ENCODE assay signal across 8 cellular contexts in the genomic region with DNA sequence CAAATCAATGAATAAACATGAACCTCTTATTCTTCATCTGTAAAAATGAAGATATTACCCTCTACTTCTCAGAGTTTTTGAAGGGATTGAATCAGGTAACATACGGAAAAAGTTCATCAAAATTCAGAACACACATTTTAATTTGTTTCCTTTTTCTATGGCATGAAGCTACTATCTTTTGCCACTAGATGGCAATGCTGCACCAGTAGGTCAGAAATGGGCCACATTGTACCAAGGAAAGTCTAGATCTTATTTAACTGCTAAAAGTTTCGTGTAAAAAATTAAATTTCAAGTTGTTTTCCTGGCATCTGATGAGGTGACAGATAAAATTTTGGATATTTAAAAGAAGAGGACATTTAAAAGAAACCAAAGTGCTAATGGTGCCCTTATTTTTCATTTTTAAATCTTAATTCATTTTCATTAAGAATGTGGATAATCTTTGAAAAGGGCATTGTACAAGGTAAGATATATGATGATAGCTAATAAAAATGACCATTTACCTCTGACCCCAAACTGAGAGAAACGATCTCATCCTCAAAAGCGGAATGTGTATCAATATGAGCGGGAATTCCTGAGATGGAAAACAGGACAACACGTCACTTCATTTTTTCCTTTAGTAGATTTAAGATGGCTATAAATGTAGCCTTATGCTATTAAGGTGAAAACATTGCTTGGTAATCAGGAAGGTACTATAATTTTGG. TPM values are rescaled to one million over a fixed set of nuclear protein-coding genes. Genes with fewer than 3 reads are reported as not detected.
DNase-seq lines count a peak whose midpoint lies in the region; ATAC-seq and TF ChIP-seq lines count a peak whose summit lies in the region.

No MANE protein-coding gene starts in this region.

- no peaks in the 10 kb centered on the region for H3K36me3 ChIP-seq in kidney epithelial cell (ENCODE audit: control insufficient read depth, insufficient read depth, low read length)
- peaks cover 32% of the 10 kb centered on the region for H3K36me3 ChIP-seq in upper lobe of right lung

- in situ Hi-C loops in astrocyte of the spinal cord (cut with HindIII; ENCODE audit: low sequenced_read_pairs) = no loop called here

- no peak overlapping the region for H3K4me3 Mint-ChIP-seq in activated T-cell treated with anti-CD3 and anti-CD28 coated beads, Interleukin-2, amount 50 U/mL, for 24 hours

- no peak overlapping the region for H3K27ac Mint-ChIP-seq in activated T-cell treated with anti-CD3 and anti-CD28 coated beads, Interleukin-2, amount 50 U/mL, for 24 hours

- H3K9me3 ChIP-seq in upper lobe of right lung = no peaks in the 10 kb centered on the region

- TF ChIP-seq CTCF in astrocyte of the spinal cord (IDR thresholded peaks at IDR 0.05; ENCODE audit: low read depth, low read length) = peak; percentile 89
- peak; percentile 73 for TF ChIP-seq CTCF in kidney epithelial cell (IDR thresholded peaks at IDR 0.05; ENCODE audit: insufficient read depth, low read length, poor library complexity, severe bottlenecking)
- peak; percentile 84 for TF ChIP-seq CTCF in upper lobe of right lung (IDR thresholded peaks at IDR 0.05)

- H3K4me1 Mint-ChIP-seq in activated T-cell treated with anti-CD3 and anti-CD28 coated beads, Interleukin-2, amount 50 U/mL, for 24 hours (ENCODE audit: low read depth) = peaks cover 15% of the 10 kb centered on the region

- H3K4me3 ChIP-seq in astrocyte of the spinal cord (ENCODE audit: low read depth, low read length) (no peak overlapping the region), kidney epithelial cell (ENCODE audit: low read depth, low read length) (no peak overlapping the region), upper lobe of right lung (no peak overlapping the region)

- intact Hi-C loops in upper lobe of right lung (cut with DNase I) = no loop called here

- no peaks in the 10 kb centered on the region for H3K4me1 ChIP-seq in upper lobe of right lung

- no peaks in the 10 kb centered on the region for H3K27me3 Mint-ChIP-seq in activated T-cell treated with anti-CD3 and anti-CD28 coated beads, Interleukin-2, amount 50 U/mL, for 24 hours

- no peaks in the 10 kb centered on the region for H3K9me3 Mint-ChIP-seq in activated T-cell treated with anti-CD3 and anti-CD28 coated beads, Interleukin-2, amount 50 U/mL, for 24 hours

- ATAC-seq in upper lobe of right lung = peak; percentile 89

- H3K27ac ChIP-seq in upper lobe of right lung = peak overlapping the region; percentile 32

- H3K27me3 ChIP-seq in kidney epithelial cell (ENCODE audit: control insufficient read depth, insufficient read depth, low read length) = no peaks in the 10 kb centered on the region
- no peaks in the 10 kb centered on the region for H3K27me3 ChIP-seq in upper lobe of right lung

- peaks cover 85% of the 10 kb centered on the region for H3K36me3 Mint-ChIP-seq in activated T-cell treated with anti-CD3 and anti-CD28 coated beads, Interleukin-2, amount 50 U/mL, for 24 hours (ENCODE audit: low read depth)

- DNase-seq in activated T-cell treated with anti-CD3 and anti-CD28 coated beads for 1 hour (ENCODE audit: low read depth) = peak; percentile 6
- no peak for DNase-seq in activated T-cell treated with anti-CD3 and anti-CD28 coated beads, Interleukin-2, amount 50 U/mL, for 24 hours
- peak; percentile 35 for DNase-seq in HCEC 1CT
- peak; percentile 21 for DNase-seq in NCI-H774 (lab: John Stamatoyannopoulos, UW)
- peak; percentile 54 for DNase-seq in astrocyte of the spinal cord (ENCODE audit: low read depth, low spot score)
- no peak for DNase-seq in kidney epithelial cell (ENCODE audit: low read depth)
- DNase-seq in upper lobe of right lung = no peak
- DNase-seq in OCI-M2 (lab: John Stamatoyannopoulos, UW; ENCODE audit: unreplicated experiment) = no peak

RNA-seq across cellular contexts. Expression of gene ALKBH8, which starts 16.1 kb away (rescaled TPM):
- 7.1 and 7.2 TPM in 2 replicates for total RNA-seq in kidney epithelial cell
- 8.0 TPM for total RNA-seq in upper lobe of right lung

RNA-seq across cellular contexts. Expression of gene ELMOD1, which starts 41.5 kb away (rescaled TPM):
- total RNA-seq in kidney epithelial cell = 0.07 and 0.21 TPM in 2 replicates
- 2.8 TPM for total RNA-seq in upper lobe of right lung

Comparison
In these comparisons a context has a peak if more than half of its experiments do, and no peak if none do; other contexts are left out.
1. DNase-seq: peak in activated T-cell treated with anti-CD3 and anti-CD28 coated beads for 1 hour (single experiment), HCEC 1CT (single experiment), NCI-H774 (single experiment) and astrocyte of the spinal cord (single experiment); none in activated T-cell treated with anti-CD3 and anti-CD28 coated beads, Interleukin-2, amount 50 U/mL, for 24 hours (single experiment), kidney epithelial cell (single experiment), upper lobe of right lung (single experiment) and OCI-M2 (single experiment).
2. Peak in every context shown above with its lines, with median percentiles within 50 percentile points of each other: CTCF ChIP-seq.